ENCODE assay signal across 32 cellular contexts in genomic region chr5:45779874-45780671, GRCh38.
"Had no signal": no experiment of that assay in that cellular context is flagged by ENCODE, and none has a peak within 500 bp of the region (broad histone marks: within the 10 kb centered on the region; RNA-seq: fewer than 3 reads in every experiment).

No MANE protein-coding gene starts in this region.

- ATAC-seq: left cardiac atrium; left lobe of liver; left ventricle myocardium superior; natural killer cell; right cardiac atrium; sciatic nerve; stimulated activated naive B cell treated with anti-CD40 and anti-IgM and Interleukin-4, amounts not matched to agents 10 μg/mL and 1 μg/mL and 100 μg/mL, for 72 hours; stimulated activated naive CD8-positive, alpha-beta T cell treated with anti-CD3 and anti-CD28 coated beads, Interleukin-15, Interleukin-2, amounts not matched to agents 100 U/mL and 50 U/mL, for 24 hours had no signal

- H3K27ac ChIP-seq: lower lobe of right lung, neural progenitor cell, neutrophil, prostate gland, skin epidermis, stomach, testis, thyroid gland, transverse colon, upper lobe of left lung, vagina had no signal

- H3K4me1 Mint-ChIP-seq: naive B cell; natural killer cell; nephron progenitor cell; neural progenitor cell; stimulated activated naive B cell treated with anti-CD40 and anti-IgM and Interleukin-4, amounts not matched to agents 10 μg/mL and 1 μg/mL and 100 μg/mL, for 72 hours had no signal

- H3K4me3 Mint-ChIP-seq: naive B cell; natural killer cell; nephron progenitor cell; neural progenitor cell; stimulated activated naive B cell treated with anti-CD40 and anti-IgM and Interleukin-4, amounts not matched to agents 10 μg/mL and 1 μg/mL and 100 μg/mL, for 72 hours had no signal

- DNase-seq: hippocampal formation; kidney glomerular epithelial cell; left cardiac atrium; left ventricle myocardium superior; lower lobe of right lung; mammary epithelial cell; mesenchymal stem cell; naive B cell; natural killer cell; nephron progenitor cell; occipital lobe; posterior cingulate gyrus; retina; right cardiac atrium; stimulated activated CD4-positive, alpha-beta T cell treated with anti-CD3 and anti-CD28 coated beads, Interleukin-12 subunit alpha, Interleukin-12 subunit beta, amount 100 ng/mL, for 4 hours; stimulated activated CD4-positive, alpha-beta T cell treated with anti-CD3 and anti-CD28 coated beads, Interleukin-15, amount 100 ng/mL, for 24 hours; stimulated activated CD4-positive, alpha-beta T cell treated with anti-CD3 and anti-CD28 coated beads, Interleukin-2, amount 100 ng/mL, for 24 hours; stimulated activated CD4-positive, alpha-beta T cell treated with anti-CD3 and anti-CD28 coated beads, Interleukin-4, amount 100 ng/mL, for 1 hour; stimulated activated naive B cell treated with anti-CD40 and anti-IgM and Interleukin-4, amounts not matched to agents 10 μg/mL and 1 μg/mL and 100 μg/mL, for 72 hours; stimulated activated naive CD8-positive, alpha-beta T cell treated with anti-CD3 and anti-CD28 coated beads, Interleukin-15, Interleukin-2, amounts not matched to agents 100 U/mL and 50 U/mL, for 24 hours; stomach; testis; thyroid gland; transverse colon; upper lobe of left lung had no signal

- H3K27me3 ChIP-seq: neural progenitor cell, neutrophil, stomach, testis, thyroid gland, transverse colon, upper lobe of left lung, vagina had no signal

- H3K4me2 ChIP-seq: neural progenitor cell had no signal

- H3K4me3 ChIP-seq: lower lobe of right lung, neural progenitor cell, prostate gland, skin epidermis, stomach, testis, thyroid gland, transverse colon, upper lobe of left lung, vagina had no signal

- H3K9me3 Mint-ChIP-seq: nephron progenitor cell, neural progenitor cell had no signal

- H3K9ac ChIP-seq: neural progenitor cell had no signal

- H3K27me3 Mint-ChIP-seq: naive B cell; stimulated activated naive B cell treated with anti-CD40 and anti-IgM and Interleukin-4, amounts not matched to agents 10 μg/mL and 1 μg/mL and 100 μg/mL, for 72 hours had no signal

- H3K27ac Mint-ChIP-seq: naive B cell; natural killer cell; nephron progenitor cell; neural progenitor cell; stimulated activated naive B cell treated with anti-CD40 and anti-IgM and Interleukin-4, amounts not matched to agents 10 μg/mL and 1 μg/mL and 100 μg/mL, for 72 hours had no signal

- H3K9me3 ChIP-seq: lower lobe of right lung, neutrophil, prostate gland, testis, thyroid gland, transverse colon, upper lobe of left lung, vagina had no signal

- H3K4me1 ChIP-seq: lower lobe of right lung, neural progenitor cell, prostate gland, stomach, testis, thyroid gland, transverse colon, upper lobe of left lung, vagina had no signal

- H3K36me3 ChIP-seq: lower lobe of right lung, neural progenitor cell, neutrophil, prostate gland, stomach, thyroid gland, transverse colon, upper lobe of left lung, vagina had no signal

- H2AFZ ChIP-seq: neural progenitor cell had no signal

- H3K36me3 Mint-ChIP-seq: naive B cell; neural progenitor cell; stimulated activated naive B cell treated with anti-CD40 and anti-IgM and Interleukin-4, amounts not matched to agents 10 μg/mL and 1 μg/mL and 100 μg/mL, for 72 hours had no signal
